ENCODE assay signal across 13 cellular contexts in the genomic region with DNA sequence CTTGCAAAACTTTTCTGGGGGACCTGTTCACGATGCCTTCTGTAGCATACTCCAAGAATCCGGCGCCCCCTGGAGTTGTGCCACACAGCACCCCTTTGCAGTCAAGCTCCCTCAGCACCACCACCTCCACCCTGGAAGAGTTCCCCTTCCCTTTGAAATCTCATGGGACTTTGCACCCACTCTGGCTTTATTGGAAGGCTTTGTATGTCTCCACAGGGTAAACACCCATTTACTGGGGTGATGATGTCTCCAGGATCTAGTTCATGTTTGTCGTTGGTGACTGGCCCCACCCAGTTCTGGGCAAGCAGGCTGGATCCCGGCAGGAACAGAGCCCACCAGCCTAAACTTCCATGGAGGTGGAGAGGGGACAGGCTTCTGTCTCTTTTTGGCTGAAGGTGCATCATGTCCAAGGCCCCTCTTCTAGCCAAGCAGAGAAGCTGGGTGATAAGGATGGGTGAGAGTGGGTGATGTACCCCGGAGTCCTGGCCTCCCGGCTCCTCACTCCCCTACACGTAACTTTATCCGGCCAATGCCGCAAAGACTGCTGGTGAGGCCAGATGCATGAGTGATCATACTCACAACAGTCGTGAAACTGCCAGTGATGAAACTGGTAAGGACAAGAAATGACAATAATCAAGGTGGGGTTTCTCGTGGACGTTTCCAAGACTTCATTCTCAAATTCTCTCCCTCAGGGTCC. TPM values are rescaled to one million over a fixed set of nuclear protein-coding genes. Genes with fewer than 3 reads are reported as not detected.
DNase-seq lines count a peak whose midpoint lies in the region; ATAC-seq and TF ChIP-seq lines count a peak whose summit lies in the region.
"Had no signal": no experiment of that assay in that cellular context is flagged by ENCODE, and none has a peak within 500 bp of the region (broad histone marks: within the 10 kb centered on the region; RNA-seq: fewer than 3 reads in every experiment).

No MANE protein-coding gene starts in this region.

- 56% methylated on average over 13 of the region's 13 CpGs for WGBS in hepatocyte (ENCODE audit: low lambda C conversion rate, missing lambda C conversion rate)
- 49% methylated on average over 13 of the region's 13 CpGs for WGBS in prostate gland

- intact Hi-C loops in prostate gland (cut with DNase I): no loop called here

- H3K4me1 ChIP-seq in hepatocyte (ENCODE audit: insufficient read depth) (peaks cover 37% of the 10 kb centered on the region), prostate gland (replicated peaks) (peaks cover 32% of the 10 kb centered on the region)

- H3K27me3 ChIP-seq in hepatocyte (no peaks in the 10 kb centered on the region), prostate gland (replicated peaks; ENCODE audit: insufficient read depth) (no peaks in the 10 kb centered on the region)

- H4K20me1 ChIP-seq in hepatocyte (ENCODE audit: insufficient read depth, poor library complexity, severe bottlenecking): no peaks in the 10 kb centered on the region

- H3K9me3 ChIP-seq in hepatocyte (ENCODE audit: low read depth): no peaks in the 10 kb centered on the region
- H3K9me3 ChIP-seq in prostate gland: no peaks in the 10 kb centered on the region

- TF ChIP-seq CTCF in hepatocyte (IDR thresholded peaks at IDR 0.05; ENCODE audit: poor library complexity) (peak; percentile 41), prostate gland (IDR thresholded peaks at IDR 0.05) (no peak)

- H3K4me3 ChIP-seq in hepatocyte (no peak overlapping the region), prostate gland (peak overlapping the region in 1 of 2 donors; percentile 61)

- peak overlapping the region; percentile 70 for H3K4me2 ChIP-seq in hepatocyte

- TF ChIP-seq POLR2A in prostate gland (IDR thresholded peaks at IDR 0.05): no peak
- no peak for TF ChIP-seq POLR2A in erythroblast (IDR thresholded peaks at IDR 0.05; ENCODE audit: low read length)

- H3K36me3 ChIP-seq in hepatocyte (replicated peaks; ENCODE audit: insufficient read depth, low read depth) (no peaks in the 10 kb centered on the region), prostate gland (no peaks in the 10 kb centered on the region)

- peak overlapping the region; percentile 99 for H3K27ac ChIP-seq in hepatocyte
- H3K27ac ChIP-seq in prostate gland: peak overlapping the region; percentile 90 to 95

- H2AFZ ChIP-seq in hepatocyte: no peak overlapping the region

- peak; percentile 57 for DNase-seq in DMS53 treated with DMSO at 0.1 percent for 48 hours (lab: John Stamatoyannopoulos, UW; ENCODE audit: unreplicated experiment)
- DNase-seq in NCI-H69 (lab: John Stamatoyannopoulos, UW): peak; percentile 65
- DNase-seq in hepatocyte (ENCODE audit: low spot score): peak; percentile 77
- peak; percentile 44 for DNase-seq in prostate gland (ENCODE audit: low spot score)
- no peak for DNase-seq in erythroblast (lab: John Stamatoyannopoulos, UW)
- no peak for DNase-seq in activated naive CD4-positive, alpha-beta T cell (lab: John Stamatoyannopoulos, UW)
- no peak for DNase-seq in activated CD8-positive, alpha-beta memory T cell treated with anti-CD3 and anti-CD28 coated beads for 24 hours
- DNase-seq: activated CD8-positive, alpha-beta T cell treated with anti-CD3 and anti-CD28 coated beads, Interleukin-2, amount 10 ng/mL, durations not matched to agents 7 days and 5 days; effector CD4-positive, alpha-beta T cell; hypothalamus; stimulated activated CD4-positive, alpha-beta T cell treated with anti-CD3 and anti-CD28 coated beads, Interleukin-2, amount 100 ng/mL, for 24 hours had no signal

- H3K9me2 ChIP-seq in hepatocyte (replicated peaks; ENCODE audit: insufficient read depth): no peaks in the 10 kb centered on the region

- ATAC-seq in GM18498 (IDR thresholded peaks at IDR 0.05; ENCODE audit: unreplicated experiment): no peak
- ATAC-seq: activated CD8-positive, alpha-beta T cell treated with anti-CD3 and anti-CD28 coated beads, Interleukin-2, amount 10 ng/mL, durations not matched to agents 7 days and 5 days had no signal

- peaks cover 18% of the 10 kb centered on the region for H3K79me2 ChIP-seq in hepatocyte

RNA-seq across cellular contexts. Expression of gene CLDN4, which starts 0.7 kb away (rescaled TPM):
- total RNA-seq in hepatocyte (532 and 570 TPM in 2 replicates), prostate gland (100 to 1,000 TPM; 162 to 216 TPM)
- 880 and 909 TPM in 2 replicates for polyA plus RNA-seq in hepatocyte

RNA-seq across cellular contexts. Expression of gene METTL27, which starts 12.2 kb away (rescaled TPM):
- total RNA-seq in hepatocyte (1.6 and 2.6 TPM in 2 replicates), prostate gland (10 to 100 TPM in 1 of 2 donors, 1 to 10 TPM in 1; 5.9 to 19.8 TPM)
- polyA plus RNA-seq in hepatocyte: 6.5 and 11.4 TPM in 2 replicates
- total RNA-seq: activated CD8-positive, alpha-beta T cell treated with anti-CD3 and anti-CD28 coated beads, Interleukin-2, amount 10 ng/mL, durations not matched to agents 7 days and 5 days had no signal

RNA-seq across cellular contexts. Expression of gene TMEM270, which starts 30.9 kb away (rescaled TPM):
- total RNA-seq in hepatocyte (1.1 TPM in 1 of 2 replicates, not detected in the other), prostate gland (1 to 10 TPM in 1 of 2 donors, not detected in 1; 4.9 TPM)
- polyA plus RNA-seq in hepatocyte: 0.30 and 0.47 TPM in 2 replicates
- total RNA-seq: activated CD8-positive, alpha-beta T cell treated with anti-CD3 and anti-CD28 coated beads, Interleukin-2, amount 10 ng/mL, durations not matched to agents 7 days and 5 days; neural crest cell had no signal

RNA-seq across cellular contexts. Expression of gene CLDN3, which starts 60.0 kb away (rescaled TPM):
- total RNA-seq in hepatocyte (53.7 and 60.7 TPM in 2 replicates), prostate gland (100 to 1,000 TPM; 156 to 176 TPM)
- polyA plus RNA-seq in hepatocyte: 125 and 142 TPM in 2 replicates
- total RNA-seq: activated CD8-positive, alpha-beta T cell treated with anti-CD3 and anti-CD28 coated beads, Interleukin-2, amount 10 ng/mL, durations not matched to agents 7 days and 5 days had no signal

Comparison
In these comparisons a context has a peak if more than half of its experiments do, and no peak if none do; other contexts are left out.
1. DNase-seq: peak in DMS53 treated with DMSO at 0.1 percent for 48 hours (single experiment), NCI-H69 (single experiment), hepatocyte (single experiment) and prostate gland (single experiment); none in erythroblast (0 of 2), activated naive CD4-positive, alpha-beta T cell (0 of 4) and activated CD8-positive, alpha-beta memory T cell treated with anti-CD3 and anti-CD28 coated beads for 24 hours (single experiment).